15 cellular contexts compared by ENCODE assay signal in genomic region chr18:51048190-51048589, GRCh38. TPM values are rescaled to one million over a fixed set of nuclear protein-coding genes. Genes with fewer than 3 reads are reported as not detected.
DNase-seq lines count a peak whose midpoint lies in the region; ATAC-seq and TF ChIP-seq lines count a peak whose summit lies in the region.
"Had no signal": no experiment of that assay in that cellular context is flagged by ENCODE, and none has a peak within 500 bp of the region (broad histone marks: within the 10 kb centered on the region; RNA-seq: fewer than 3 reads in every experiment).

No MANE protein-coding gene starts in this region.

- H3K27ac Mint-ChIP-seq in activated naive CD4-positive, alpha-beta T cell treated with anti-CD3 and anti-CD28 coated beads, Interleukin-2, amount 50 U/mL, for 24 hours = peak overlapping the region; percentile 68
- peak overlapping the region; percentile 38 for H3K27ac Mint-ChIP-seq in central memory CD8-positive, alpha-beta T cell (ENCODE audit: low read depth)
- H3K27ac Mint-ChIP-seq: CD4-positive, CD25-positive, alpha-beta regulatory T cell had no signal

- no peak for TF ChIP-seq CTCF in esophagus squamous epithelium (IDR thresholded peaks at IDR 0.05)

- no peaks in the 10 kb centered on the region for H3K27me3 ChIP-seq in HUES6 (ENCODE audit: control insufficient read depth, insufficient read depth, low read length)
- no peaks in the 10 kb centered on the region for H3K27me3 ChIP-seq in esophagus squamous epithelium
- H3K27me3 ChIP-seq: BE2C had no signal

- intact Hi-C loops in esophagus squamous epithelium (cut with DNase I) = no loop called here

- H3K27ac ChIP-seq in HUES6 (ENCODE audit: low read depth, low read length) = peak overlapping the region; percentile 66; the same call in 1 of the 2 replicates
- H3K27ac ChIP-seq in esophagus squamous epithelium = no peak overlapping the region
- H3K27ac ChIP-seq: HL-60, KMS-11 had no signal

- H3K4me1 ChIP-seq in HUES6 (ENCODE audit: control insufficient read depth, insufficient read depth, low read length) (peaks cover 35% of the 10 kb centered on the region), esophagus squamous epithelium (peaks cover 0 to 37% (median 12%) of the 10 kb centered on the region in 3 donors)
- H3K4me1 ChIP-seq: BE2C had no signal

- H3K4me1 Mint-ChIP-seq in activated naive CD4-positive, alpha-beta T cell treated with anti-CD3 and anti-CD28 coated beads, Interleukin-2, amount 50 U/mL, for 24 hours = peaks cover 66% of the 10 kb centered on the region
- H3K4me1 Mint-ChIP-seq in central memory CD8-positive, alpha-beta T cell = peaks cover 43% of the 10 kb centered on the region

- H3K4me3 ChIP-seq in HUES6 (ENCODE audit: low read depth, low read length) (no peak overlapping the region), esophagus squamous epithelium (no peak overlapping the region)
- H3K4me3 ChIP-seq: HAP-1 had no signal

- ATAC-seq in central memory CD8-positive, alpha-beta T cell (replicated peaks; ENCODE audit: extremely low read depth, poor library complexity, severe bottlenecking) = no peak
- ATAC-seq in HG02759 (IDR thresholded peaks at IDR 0.05; ENCODE audit: unreplicated experiment) (no peak), HG02571 (IDR thresholded peaks at IDR 0.05; ENCODE audit: unreplicated experiment) (no peak)

- H3K9me3 Mint-ChIP-seq in activated naive CD4-positive, alpha-beta T cell treated with anti-CD3 and anti-CD28 coated beads, Interleukin-2, amount 50 U/mL, for 24 hours = no peaks in the 10 kb centered on the region
- H3K9me3 Mint-ChIP-seq in central memory CD8-positive, alpha-beta T cell = no peaks in the 10 kb centered on the region
- H3K9me3 Mint-ChIP-seq: CD4-positive, CD25-positive, alpha-beta regulatory T cell had no signal

- no peak overlapping the region for H3K9ac ChIP-seq in HUES6 (ENCODE audit: low read length)
- H3K9ac ChIP-seq: KMS-11 had no signal

- peaks cover 7% of the 10 kb centered on the region for H3K36me3 Mint-ChIP-seq in activated naive CD4-positive, alpha-beta T cell treated with anti-CD3 and anti-CD28 coated beads, Interleukin-2, amount 50 U/mL, for 24 hours
- H3K36me3 Mint-ChIP-seq in central memory CD8-positive, alpha-beta T cell (ENCODE audit: insufficient read depth) = peaks cover 34% of the 10 kb centered on the region

- no peak for TF ChIP-seq POLR2A in esophagus squamous epithelium (IDR thresholded peaks at IDR 0.05)

- no peak overlapping the region for H3K4me3 Mint-ChIP-seq in activated naive CD4-positive, alpha-beta T cell treated with anti-CD3 and anti-CD28 coated beads, Interleukin-2, amount 50 U/mL, for 24 hours
- H3K4me3 Mint-ChIP-seq in central memory CD8-positive, alpha-beta T cell = no peak overlapping the region
- H3K4me3 Mint-ChIP-seq: CD4-positive, CD25-positive, alpha-beta regulatory T cell had no signal

- no peak for DNase-seq in activated naive CD4-positive, alpha-beta T cell treated with anti-CD3 and anti-CD28 coated beads, Interleukin-2, amount 50 U/mL, for 16 hours
- DNase-seq in central memory CD8-positive, alpha-beta T cell (ENCODE audit: low spot score in 2 of 2) = no peak
- DNase-seq in esophagus squamous epithelium (lab: John Stamatoyannopoulos, UW) = no peak
- DNase-seq: BE2C; C1 segment of cervical spinal cord; Caco-2; CD4-positive, CD25-positive, alpha-beta regulatory T cell; GOT3 had no signal

- WGBS in esophagus squamous epithelium, 2 donors = 100% methylated on average over 1 of the region's 1 CpG

- H3K36me3 ChIP-seq in HUES6 (ENCODE audit: control insufficient read depth, insufficient read depth, low read length) = peaks cover 28% of the 10 kb centered on the region
- H3K36me3 ChIP-seq in esophagus squamous epithelium = peaks cover 0 to 58% (median 0%) of the 10 kb centered on the region in 3 donors

- H3K27me3 Mint-ChIP-seq in activated naive CD4-positive, alpha-beta T cell treated with anti-CD3 and anti-CD28 coated beads, Interleukin-2, amount 50 U/mL, for 24 hours = no peaks in the 10 kb centered on the region
- H3K27me3 Mint-ChIP-seq in central memory CD8-positive, alpha-beta T cell = no peaks in the 10 kb centered on the region
- H3K27me3 Mint-ChIP-seq: CD4-positive, CD25-positive, alpha-beta regulatory T cell had no signal

- no peaks in the 10 kb centered on the region for H3K9me3 ChIP-seq in HUES6 (ENCODE audit: control insufficient read depth, insufficient read depth, low read depth, low read length)
- no peaks in the 10 kb centered on the region for H3K9me3 ChIP-seq in esophagus squamous epithelium
- H3K9me3 ChIP-seq: BE2C, Caco-2, HAP-1 had no signal

RNA-seq across cellular contexts. Expression of gene SMAD4, which starts 18.2 kb away (rescaled TPM):
- 10 to 100 TPM; 32.9 to 84.5 (median 49.3) TPM for total RNA-seq in esophagus squamous epithelium
